Comparison of ENCODE assay signal across 8 cellular contexts in the genomic region with DNA sequence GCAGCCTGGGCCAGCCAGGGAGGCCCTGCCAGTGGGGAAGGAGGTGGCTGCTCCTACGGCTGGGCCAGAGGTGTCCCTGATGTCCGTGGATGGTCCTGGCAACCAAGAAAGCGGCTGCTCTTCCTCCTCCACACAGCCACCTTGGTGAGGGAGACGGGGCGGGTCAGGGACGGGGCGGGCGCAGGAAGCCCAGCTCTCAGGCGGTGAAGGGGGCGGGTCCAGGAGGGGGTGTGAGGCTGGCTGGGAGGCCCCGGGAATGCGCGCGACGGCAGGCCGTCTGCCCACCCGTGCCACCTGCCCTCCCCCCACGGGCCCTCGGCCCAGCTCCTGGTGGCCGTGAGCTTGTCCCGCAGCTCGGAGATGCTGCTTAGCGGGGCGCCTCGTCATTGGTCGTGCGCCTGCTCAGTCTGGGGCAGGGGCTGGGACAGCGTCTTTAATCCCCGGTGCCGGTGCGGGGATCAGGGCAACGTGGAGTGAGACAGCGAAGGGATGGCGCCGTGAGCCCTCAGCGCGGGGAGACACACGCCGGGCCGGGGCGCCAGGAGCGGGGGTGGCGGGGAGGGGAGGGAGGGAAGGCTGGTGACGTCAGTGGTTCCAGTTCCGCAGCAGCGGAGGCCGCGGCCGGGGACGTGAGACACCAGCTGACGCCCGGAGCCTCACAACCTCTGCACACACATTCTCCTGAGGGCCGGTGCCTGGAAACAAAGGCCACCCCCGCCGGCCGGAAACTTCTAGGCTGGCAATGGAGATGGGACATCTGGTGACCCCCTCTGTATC. TPM values are rescaled to one million over a fixed set of nuclear protein-coding genes. Genes with fewer than 3 reads are reported as not detected.
DNase-seq lines count a peak whose midpoint lies in the region; ATAC-seq and TF ChIP-seq lines count a peak whose summit lies in the region.

No MANE protein-coding gene starts in this region.

- peak; percentile 76 for DNase-seq in DMS 273 (lab: John Stamatoyannopoulos, UW; ENCODE audit: unreplicated experiment)
- no peak for DNase-seq in DMS 273 treated with DMSO at 0.1 percent for 48 hours (lab: John Stamatoyannopoulos, UW)
- peak; percentile 74 for DNase-seq in NOMO-1 treated with dmso at 0.1 percent for 144 hours (lab: John Stamatoyannopoulos, UW; ENCODE audit: unreplicated experiment)
- peak; percentile 68 for DNase-seq in activated T-cell treated with anti-CD3 and anti-CD28 coated beads for 1 hour (ENCODE audit: low read depth)
- peak; percentile 62 for DNase-seq in epithelial cell of esophagus (ENCODE audit: low read depth)
- peak; percentile 76 to 90 (median 79) for DNase-seq in mucosa of descending colon
- peak; percentile 52 to 67 for DNase-seq in stimulated activated CD8-positive, alpha-beta memory T cell treated with anti-CD3 and anti-CD28 coated beads, Interleukin-2, amount 100 ng/mL, for 1 hour (ENCODE audit: low read depth in 2 of 2)

- no peaks in the 10 kb centered on the region for H3K36me3 ChIP-seq in mucosa of descending colon (ENCODE audit: low read depth)

- H3K9me3 ChIP-seq in mucosa of descending colon = no peaks in the 10 kb centered on the region

- peak; percentile 69 for ATAC-seq in HG03159 (IDR thresholded peaks at IDR 0.05; ENCODE audit: unreplicated experiment)
- ATAC-seq in mucosa of descending colon = peak; percentile 91

- intact Hi-C loops in mucosa of descending colon (cut with DNase I, micrococcal nuclease) = no loop called here

- TF ChIP-seq CTCF in epithelial cell of esophagus (IDR thresholded peaks at IDR 0.05; ENCODE audit: insufficient read depth, low read depth, low read length, missing control alignments) (no peak), mucosa of descending colon (IDR thresholded peaks at IDR 0.05) (no peak)

- H3K4me1 ChIP-seq in mucosa of descending colon (ENCODE audit: low read depth) = no peaks in the 10 kb centered on the region

- H3K4me3 ChIP-seq in epithelial cell of esophagus (ENCODE audit: low read length) (peak overlapping the region; percentile 43), mucosa of descending colon (no peak overlapping the region)

RNA-seq across cellular contexts. Expression of gene BRSK2, which starts 6.7 kb away (rescaled TPM):
- total RNA-seq in mucosa of descending colon = 1 to 10 TPM in 1 of 3 donors, under 1 TPM in 2; 0.58 to 4.3 (median 0.60) TPM
